In genomic region chrX:85611926-85612325, GRCh38 we compare ENCODE assay signal across 9 cellular contexts.
DNase-seq lines count a peak whose midpoint lies in the region; ATAC-seq, FAIRE-seq and TF ChIP-seq lines count a peak whose summit lies in the region.
"Had no signal": no experiment of that assay in that cellular context is flagged by ENCODE, and none has a peak within 500 bp of the region (broad histone marks: within the 10 kb centered on the region; RNA-seq: fewer than 3 reads in every experiment).

No MANE protein-coding gene starts in this region.

- no peaks in the 10 kb centered on the region for H3K4me1 ChIP-seq in Karpas-422 (ENCODE audit: low read length)
- no peaks in the 10 kb centered on the region for H3K4me1 ChIP-seq in astrocyte (ENCODE audit: insufficient read depth, low read length)
- H3K4me1 ChIP-seq: esophagus squamous epithelium had no signal

- ATAC-seq in HG02642 (IDR thresholded peaks at IDR 0.05; ENCODE audit: poor library complexity, unreplicated experiment) (no peak), HG03135 (IDR thresholded peaks at IDR 0.05; ENCODE audit: unreplicated experiment) (no peak)

- H3K4me2 ChIP-seq in Karpas-422 (ENCODE audit: low read depth, low read length, poor library complexity, severe bottlenecking) (no peak overlapping the region), astrocyte (ENCODE audit: low read length) (no peak overlapping the region)

- H3K79me2 ChIP-seq in Karpas-422 (ENCODE audit: low read length): no peaks in the 10 kb centered on the region
- no peaks in the 10 kb centered on the region for H3K79me2 ChIP-seq in astrocyte (ENCODE audit: insufficient read depth, low read length)

- H3K9me3 ChIP-seq in Karpas-422 (ENCODE audit: low read length): no peaks in the 10 kb centered on the region
- no peaks in the 10 kb centered on the region for H3K9me3 ChIP-seq in astrocyte (ENCODE audit: insufficient read depth, low read depth, low read length)
- H3K9me3 ChIP-seq: esophagus squamous epithelium had no signal

- H2AFZ ChIP-seq in Karpas-422 (ENCODE audit: low read length) (no peak overlapping the region), astrocyte (ENCODE audit: low read depth, low read length) (no peak overlapping the region)

- H3K27me3 ChIP-seq in Karpas-422 (ENCODE audit: low read length) (no peaks in the 10 kb centered on the region), astrocyte (ENCODE audit: insufficient read depth, low read length) (no peaks in the 10 kb centered on the region)
- H3K27me3 ChIP-seq: esophagus squamous epithelium had no signal

- no peaks in the 10 kb centered on the region for H3K36me3 Mint-ChIP-seq in astrocyte (ENCODE audit: low read depth, unreplicated experiment)

- DNase-seq in DMS114 treated with DMSO at 0.1 percent for 48 hours (lab: John Stamatoyannopoulos, UW; ENCODE audit: unreplicated experiment) (peak; percentile 20), Karpas-422 (peak; percentile 59), astrocyte (ENCODE audit: low read depth) (peak; percentile 0), medulla oblongata (ENCODE audit: extremely low spot score) (peak; percentile 2), HCEC 1CT (no peak), midbrain (lab: John Stamatoyannopoulos, UW) (no peak)
- DNase-seq: esophagus squamous epithelium had no signal

- H3K27me3 Mint-ChIP-seq in astrocyte (ENCODE audit: low read depth, unreplicated experiment): no peaks in the 10 kb centered on the region

- no peaks in the 10 kb centered on the region for H3K9me3 Mint-ChIP-seq in astrocyte (ENCODE audit: unreplicated experiment)

- H3K4me3 Mint-ChIP-seq in astrocyte (ENCODE audit: unreplicated experiment): no peak overlapping the region

- no peak overlapping the region for H3K4me3 ChIP-seq in Karpas-422 (ENCODE audit: low read length)
- no peak overlapping the region for H3K4me3 ChIP-seq in astrocyte (ENCODE audit: insufficient read depth, low read depth, low read length)
- H3K4me3 ChIP-seq: esophagus squamous epithelium had no signal

- H4K20me1 ChIP-seq in Karpas-422 (ENCODE audit: insufficient read depth, low read depth, low read length): no peaks in the 10 kb centered on the region
- no peaks in the 10 kb centered on the region for H4K20me1 ChIP-seq in astrocyte (ENCODE audit: insufficient read depth, low read length)

- H3K27ac ChIP-seq in Karpas-422 (ENCODE audit: low read length) (no peak overlapping the region), astrocyte (ENCODE audit: low read depth, low read length) (no peak overlapping the region)
- H3K27ac ChIP-seq: esophagus squamous epithelium had no signal

- no peak overlapping the region for H3K9ac ChIP-seq in Karpas-422 (ENCODE audit: low read length)
- H3K9ac ChIP-seq in astrocyte (ENCODE audit: low read length): no peak overlapping the region

- no peak overlapping the region for H3K27ac Mint-ChIP-seq in astrocyte (ENCODE audit: unreplicated experiment)

- peak; percentile 69 for FAIRE-seq in astrocyte (lab: Jason Lieb, UNC)

- H3K9me2 ChIP-seq in Karpas-422 (replicated peaks; ENCODE audit: insufficient read depth, low read length): no peaks in the 10 kb centered on the region

- H3K4me1 Mint-ChIP-seq in astrocyte (ENCODE audit: low read depth, unreplicated experiment): peaks cover 4% of the 10 kb centered on the region

- no peak for TF ChIP-seq CTCF in astrocyte (IDR thresholded peaks at IDR 0.05; ENCODE audit: insufficient read depth, low read depth, low read length)

- H3K36me3 ChIP-seq in Karpas-422 (ENCODE audit: insufficient read depth, low read length) (no peaks in the 10 kb centered on the region), astrocyte (ENCODE audit: insufficient read depth, low read length) (no peaks in the 10 kb centered on the region)
- H3K36me3 ChIP-seq: esophagus squamous epithelium had no signal

Comparison
In these comparisons a context has a peak if more than half of its experiments do, and no peak if none do; other contexts are left out.
1. DNase-seq: peak in DMS114 treated with DMSO at 0.1 percent for 48 hours (single experiment), Karpas-422 (single experiment), astrocyte (single experiment) and medulla oblongata (single experiment); none in HCEC 1CT (single experiment) and midbrain (single experiment).